Comparison of ENCODE assay signal across 11 cellular contexts in the genomic region with DNA sequence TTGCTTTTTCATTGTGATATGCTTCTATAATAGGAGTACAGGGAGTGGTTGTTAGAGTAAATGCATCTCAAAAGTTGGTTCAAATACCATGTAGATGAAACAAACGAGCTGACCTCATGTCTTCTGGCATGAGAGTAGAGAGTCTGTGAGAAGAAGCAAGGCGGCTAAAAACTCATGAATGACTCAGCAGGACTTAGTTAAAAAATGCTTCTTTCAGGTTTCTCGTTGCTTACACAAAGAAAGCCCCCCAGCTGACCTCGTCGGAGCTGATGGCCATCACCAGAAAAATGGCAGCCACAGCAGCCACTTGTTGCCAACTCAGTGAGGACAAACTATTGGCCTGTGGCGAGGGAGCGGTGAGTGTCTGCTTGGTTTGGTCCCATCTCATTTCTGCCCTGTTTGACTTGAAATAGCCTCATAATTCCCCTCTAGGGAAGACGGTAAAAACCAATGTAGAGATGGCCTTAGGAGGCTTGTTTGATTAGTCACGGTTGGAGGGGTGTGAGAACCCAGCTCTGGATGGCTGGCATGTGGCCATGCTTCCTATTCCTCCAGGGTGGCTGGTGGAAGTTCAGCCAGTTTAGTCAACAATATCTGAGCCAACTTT. TPM values are rescaled to one million over a fixed set of nuclear protein-coding genes. Genes with fewer than 3 reads are reported as not detected.
A peak's percentile ranks its signal among the peaks of the same experiment; 100 is the strongest.
DNase-seq lines count a peak whose midpoint lies in the region; ATAC-seq and TF ChIP-seq lines count a peak whose summit lies in the region.
"Had no signal": no experiment of that assay in that cellular context is flagged by ENCODE, and none has a peak within 500 bp of the region (broad histone marks: within the 10 kb centered on the region; RNA-seq: fewer than 3 reads in every experiment).

No MANE protein-coding gene starts in this region.

- H3K27me3 ChIP-seq in body of pancreas (no peaks in the 10 kb centered on the region), lung (ENCODE audit: control insufficient read depth, insufficient read depth) (no peaks in the 10 kb centered on the region), esophagus muscularis mucosa (no peaks in the 10 kb centered on the region), suprapubic skin (no peaks in the 10 kb centered on the region)

- intact Hi-C loops in body of pancreas (cut with DNase I) (no loop called here), esophagus muscularis mucosa (cut with DNase I) (no loop called here)

- ATAC-seq in body of pancreas = no peak
- ATAC-seq in lung (ENCODE audit: insufficient read depth, low FRiP score) = peak; percentile 41
- ATAC-seq in HG03159 (IDR thresholded peaks at IDR 0.05; ENCODE audit: unreplicated experiment) = no peak

- H3K36me3 ChIP-seq in body of pancreas (replicated peaks in 1 of 2; ENCODE audit: insufficient read depth in 1 of 2, low read depth in 2 of 2) (no peaks in the 10 kb centered on the region), lung (ENCODE audit: control insufficient read depth in 2 of 2, insufficient read depth in 2 of 2, low read length in 2 of 2) (no peaks in the 10 kb centered on the region), esophagus muscularis mucosa (no peaks in the 10 kb centered on the region), suprapubic skin (no peaks in the 10 kb centered on the region)

- H3K9me3 ChIP-seq in body of pancreas (no peaks in the 10 kb centered on the region), lung (ENCODE audit: control insufficient read depth in 2 of 2, insufficient read depth in 1 of 2, low read length in 1 of 2) (peaks cover 0 to 1% of the 10 kb centered on the region in 2 donors), esophagus muscularis mucosa (no peaks in the 10 kb centered on the region), suprapubic skin (no peaks in the 10 kb centered on the region)

- TF ChIP-seq POLR2A in body of pancreas (IDR thresholded peaks at IDR 0.05) (no peak), esophagus muscularis mucosa (IDR thresholded peaks at IDR 0.05; ENCODE audit: low read depth) (no peak), suprapubic skin (IDR thresholded peaks at IDR 0.05) (no peak)

- TF ChIP-seq EP300 in esophagus muscularis mucosa (IDR thresholded peaks at IDR 0.05) (no peak), suprapubic skin (IDR thresholded peaks at IDR 0.05) (no peak)

- H3K4me1 ChIP-seq in body of pancreas (peaks cover 18% of the 10 kb centered on the region), lung (ENCODE audit: control insufficient read depth in 2 of 2, insufficient read depth in 2 of 2, low read length in 2 of 2) (no peaks in the 10 kb centered on the region), esophagus muscularis mucosa (no peaks in the 10 kb centered on the region), suprapubic skin (peaks cover 5% of the 10 kb centered on the region)

- DNase-seq in DMS53 treated with DMSO at 0.1 percent for 48 hours (lab: John Stamatoyannopoulos, UW; ENCODE audit: unreplicated experiment) (peak; percentile 78), NCI-H1930 (lab: John Stamatoyannopoulos, UW) (peak; percentile 5 to 33), body of pancreas (peak; percentile 24 to 57 (median 40)), lung (ENCODE audit: low spot score) (no peak), esophagus muscularis mucosa (ENCODE audit: extremely low spot score) (no peak), suprapubic skin (ENCODE audit: low spot score in 2 of 2) (no peak)
- DNase-seq in activated CD4-positive, alpha-beta T cell treated with anti-CD3 and anti-CD28 coated beads, Interleukin-2, amount 50 U/mL, for 48 hours = no peak
- DNase-seq: activated CD4-positive, CD25-positive, alpha-beta regulatory T cell treated with anti-CD3 and anti-CD28 coated beads, Interleukin-2, amount 50 U/mL, for 72 hours; stimulated activated CD4-positive, alpha-beta T cell treated with anti-CD3 and anti-CD28 coated beads, Interleukin-12 subunit alpha, Interleukin-12 subunit beta, amount 100 ng/mL, for 4 hours had no signal

- H3K27ac ChIP-seq in body of pancreas = no peak overlapping the region
- H3K27ac ChIP-seq in lung (ENCODE audit: low read depth in 1 of 2, low read length in 1 of 2) = no peak overlapping the region
- H3K27ac ChIP-seq in esophagus muscularis mucosa (replicated peaks in 1 of 4) = no peak overlapping the region
- H3K27ac ChIP-seq in suprapubic skin = no peak overlapping the region

- WGBS in body of pancreas, 2 donors = 65 to 70% methylated on average over 9 of the region's 9 CpGs
- WGBS in lung, 2 donors = 67 to 77% methylated on average over 9 of the region's 9 CpGs
- 60% methylated on average over 9 of the region's 9 CpGs for WGBS in esophagus muscularis mucosa
- WGBS in suprapubic skin = 50% methylated on average over 9 of the region's 9 CpGs

- H3K4me3 ChIP-seq in body of pancreas (no peak overlapping the region), lung (no peak overlapping the region), esophagus muscularis mucosa (no peak overlapping the region), suprapubic skin (no peak overlapping the region)

- TF ChIP-seq CTCF in body of pancreas (IDR thresholded peaks at IDR 0.05) (no peak), lung (IDR thresholded peaks at IDR 0.05; ENCODE audit: control extremely low read depth, extremely low read depth) (no peak), esophagus muscularis mucosa (IDR thresholded peaks at IDR 0.05) (no peak), suprapubic skin (IDR thresholded peaks at IDR 0.05) (no peak)

RNA-seq across cellular contexts. Expression of gene AFP, which starts 14.5 kb away (rescaled TPM):
- total RNA-seq in body of pancreas (not detected), lung (1 to 10 TPM in 1 of 2 donors, under 1 TPM in 1; 0.11 to 1.3 TPM), esophagus muscularis mucosa (not detected), suprapubic skin (not detected)
- not detected for polyA plus RNA-seq in lung

RNA-seq across cellular contexts. Expression of gene AFM, which starts 31.0 kb away (rescaled TPM):
- total RNA-seq in body of pancreas = under 1 TPM in 1 of 2 donors, not detected in 1; 0.33 TPM
- under 1 TPM in 1 of 2 donors, not detected in 1; 0.09 TPM for total RNA-seq in lung
- polyA plus RNA-seq in lung = not detected
- total RNA-seq in esophagus muscularis mucosa = not detected
- not detected for total RNA-seq in suprapubic skin
- polyA plus RNA-seq: esophagus had no signal

RNA-seq across cellular contexts. Expression of gene ALB, which starts 46.4 kb away (rescaled TPM):
- total RNA-seq in body of pancreas = 100 to 1,000 TPM; 391 to 538 TPM
- 10 to 100 TPM in 1 of 2 donors, 1 to 10 TPM in 1; 8.3 to 32.8 TPM for total RNA-seq in lung
- polyA plus RNA-seq in lung = under 1 TPM; 0.07 to 0.41 TPM
- total RNA-seq in esophagus muscularis mucosa = under 1 TPM in 1 of 4 donors, not detected in 3; 0.32 TPM
- total RNA-seq in suprapubic skin = 10 to 100 TPM in 1 of 4 donors, not detected in 3; 84.5 TPM

Comparison
In these comparisons a context has a peak if more than half of its experiments do, and no peak if none do; other contexts are left out.
1. DNase-seq: peak in DMS53 treated with DMSO at 0.1 percent for 48 hours (single experiment), NCI-H1930 (2 of 2) and body of pancreas (4 of 4); none in lung (single experiment), esophagus muscularis mucosa (single experiment), activated CD4-positive, alpha-beta T cell treated with anti-CD3 and anti-CD28 coated beads, Interleukin-2, amount 50 U/mL, for 48 hours (0 of 2) and suprapubic skin (0 of 2).
2. RNA of gene ALB, which starts 46.4 kb away (total RNA-seq): 391 to 538 TPM in body of pancreas; 8.3 to 32.8 TPM in lung, 84.5 TPM in suprapubic skin and 0.32 TPM in esophagus muscularis mucosa; every median in the first group is over 4 times any median in the second.